Comparison of ENCODE assay signal across 1 cellular context in genomic region chr17:15278381-15278780, GRCh38.
TF ChIP-seq lines count a peak whose summit lies in the region.

No MANE protein-coding gene starts in this region.

TF ChIP-seq in WTC11, 78 proteins besides CTCF, POLR2A, EP300 and RAD21 (continued from another document):
- TF ChIP-seq AR (CRISPR knock-in tag; IDR thresholded peaks at IDR 0.05), result no peak
